ENCODE assay signal across 1 cellular context in the genomic region with DNA sequence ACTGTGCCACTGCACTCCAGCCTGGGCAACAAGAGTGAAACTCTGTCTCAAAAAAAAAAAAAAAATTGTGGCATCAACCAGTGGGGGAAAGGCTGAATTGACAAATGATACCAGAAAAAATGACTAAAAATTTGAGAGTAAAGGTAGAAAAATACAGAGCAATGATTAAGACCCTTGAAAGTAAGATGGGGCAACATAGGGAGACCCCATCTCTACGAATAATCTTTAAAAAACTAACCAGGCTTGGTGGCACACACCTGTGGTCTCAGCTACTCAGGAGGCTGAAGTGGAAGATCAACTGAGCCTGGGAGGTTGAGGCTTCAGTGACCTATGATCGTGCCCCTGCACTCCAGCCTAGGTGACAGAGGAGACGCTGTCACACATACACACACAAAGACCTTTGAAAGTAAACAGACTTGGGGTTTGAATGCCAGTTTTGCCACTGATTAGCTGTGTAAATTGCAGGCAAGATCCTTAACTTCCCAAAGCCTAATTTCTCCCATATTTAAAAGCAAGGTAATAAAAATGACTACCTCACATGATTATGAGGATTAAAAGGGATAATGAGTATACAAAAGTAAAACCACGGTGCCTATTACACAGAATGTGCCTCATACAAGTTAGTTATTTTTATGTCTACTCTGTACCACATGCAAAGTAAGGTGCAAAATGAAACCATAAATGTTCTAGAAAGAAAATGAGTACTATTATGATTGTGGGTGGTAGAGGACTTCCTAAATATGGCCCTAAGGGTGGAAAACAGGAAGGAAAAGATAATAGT.
TF ChIP-seq lines count a peak whose summit lies in the region.

No MANE protein-coding gene starts in this region.

TF ChIP-seq in HepG2, 621 proteins besides CTCF, POLR2A, EP300 and RAD21 (continued from another document):
- TF ChIP-seq, protein P1, sequence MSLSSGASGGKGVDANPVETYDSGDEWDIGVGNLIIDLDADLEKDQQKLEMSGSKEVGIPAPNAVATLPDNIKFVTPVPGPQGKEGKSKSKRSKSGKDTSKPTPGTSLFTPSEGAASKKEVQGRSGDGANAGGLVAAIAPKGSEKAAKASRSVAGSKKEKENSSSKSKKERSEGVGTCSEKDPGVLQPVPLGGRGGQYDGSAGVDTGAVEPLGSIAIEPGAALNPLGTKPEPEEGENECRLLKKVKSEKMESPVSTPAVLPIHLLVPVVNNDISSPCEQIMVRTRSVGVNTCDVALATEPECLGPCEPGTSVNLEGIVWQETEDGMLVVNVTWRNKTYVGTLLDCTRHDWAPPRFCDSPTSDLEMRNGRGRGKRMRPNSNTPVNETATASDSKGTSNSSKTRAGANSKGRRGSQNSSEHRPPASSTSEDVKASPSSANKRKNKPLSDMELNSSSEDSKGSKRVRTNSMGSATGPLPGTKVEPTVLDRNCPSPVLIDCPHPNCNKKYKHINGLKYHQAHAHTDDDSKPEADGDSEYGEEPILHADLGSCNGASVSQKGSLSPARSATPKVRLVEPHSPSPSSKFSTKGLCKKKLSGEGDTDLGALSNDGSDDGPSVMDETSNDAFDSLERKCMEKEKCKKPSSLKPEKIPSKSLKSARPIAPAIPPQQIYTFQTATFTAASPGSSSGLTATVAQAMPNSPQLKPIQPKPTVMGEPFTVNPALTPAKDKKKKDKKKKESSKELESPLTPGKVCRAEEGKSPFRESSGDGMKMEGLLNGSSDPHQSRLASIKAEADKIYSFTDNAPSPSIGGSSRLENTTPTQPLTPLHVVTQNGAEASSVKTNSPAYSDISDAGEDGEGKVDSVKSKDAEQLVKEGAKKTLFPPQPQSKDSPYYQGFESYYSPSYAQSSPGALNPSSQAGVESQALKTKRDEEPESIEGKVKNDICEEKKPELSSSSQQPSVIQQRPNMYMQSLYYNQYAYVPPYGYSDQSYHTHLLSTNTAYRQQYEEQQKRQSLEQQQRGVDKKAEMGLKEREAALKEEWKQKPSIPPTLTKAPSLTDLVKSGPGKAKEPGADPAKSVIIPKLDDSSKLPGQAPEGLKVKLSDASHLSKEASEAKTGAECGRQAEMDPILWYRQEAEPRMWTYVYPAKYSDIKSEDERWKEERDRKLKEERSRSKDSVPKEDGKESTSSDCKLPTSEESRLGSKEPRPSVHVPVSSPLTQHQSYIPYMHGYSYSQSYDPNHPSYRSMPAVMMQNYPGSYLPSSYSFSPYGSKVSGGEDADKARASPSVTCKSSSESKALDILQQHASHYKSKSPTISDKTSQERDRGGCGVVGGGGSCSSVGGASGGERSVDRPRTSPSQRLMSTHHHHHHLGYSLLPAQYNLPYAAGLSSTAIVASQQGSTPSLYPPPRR (CRISPR knock-in tag; IDR thresholded peaks at IDR 0.05; ENCODE audit: borderline replicate concordance) = no peak
- TF ChIP-seq HNF4A (CRISPR knock-in tag; IDR thresholded peaks at IDR 0.05) (peak; percentile 19; the same call in 1 of the 2 replicates), NR1H2 (CRISPR knock-in tag; IDR thresholded peaks at IDR 0.05; ENCODE audit: borderline replicate concordance, low read depth) (no peak), FOSL1 (CRISPR knock-in tag; IDR thresholded peaks at IDR 0.05; ENCODE audit: borderline replicate concordance) (no peak), ZNF547 (CRISPR knock-in tag; IDR thresholded peaks at IDR 0.05) (no peak), PHF8 (CRISPR knock-in tag; IDR thresholded peaks at IDR 0.05) (no peak), PHF20 (CRISPR knock-in tag; IDR thresholded peaks at IDR 0.05) (no peak), ARNT2 (CRISPR knock-in tag; IDR thresholded peaks at IDR 0.05; ENCODE audit: low read depth) (no peak), ZBTB7A (CRISPR knock-in tag; IDR thresholded peaks at IDR 0.05) (no peak), GATAD2A (CRISPR knock-in tag; IDR thresholded peaks at IDR 0.05) (0 out of 2 replicates have a peak, but pooled peaks have one; percentile 20), TBX2 (CRISPR knock-in tag; IDR thresholded peaks at IDR 0.05; ENCODE audit: borderline replicate concordance) (0 out of 2 replicates have a peak, but pooled peaks have one; percentile 15), SIX1 (CRISPR knock-in tag; IDR thresholded peaks at IDR 0.05; ENCODE audit: borderline replicate concordance) (no peak), NR2C2 (CRISPR knock-in tag; IDR thresholded peaks at IDR 0.05; ENCODE audit: borderline replicate concordance) (no peak)
- TF ChIP-seq, protein P2, sequence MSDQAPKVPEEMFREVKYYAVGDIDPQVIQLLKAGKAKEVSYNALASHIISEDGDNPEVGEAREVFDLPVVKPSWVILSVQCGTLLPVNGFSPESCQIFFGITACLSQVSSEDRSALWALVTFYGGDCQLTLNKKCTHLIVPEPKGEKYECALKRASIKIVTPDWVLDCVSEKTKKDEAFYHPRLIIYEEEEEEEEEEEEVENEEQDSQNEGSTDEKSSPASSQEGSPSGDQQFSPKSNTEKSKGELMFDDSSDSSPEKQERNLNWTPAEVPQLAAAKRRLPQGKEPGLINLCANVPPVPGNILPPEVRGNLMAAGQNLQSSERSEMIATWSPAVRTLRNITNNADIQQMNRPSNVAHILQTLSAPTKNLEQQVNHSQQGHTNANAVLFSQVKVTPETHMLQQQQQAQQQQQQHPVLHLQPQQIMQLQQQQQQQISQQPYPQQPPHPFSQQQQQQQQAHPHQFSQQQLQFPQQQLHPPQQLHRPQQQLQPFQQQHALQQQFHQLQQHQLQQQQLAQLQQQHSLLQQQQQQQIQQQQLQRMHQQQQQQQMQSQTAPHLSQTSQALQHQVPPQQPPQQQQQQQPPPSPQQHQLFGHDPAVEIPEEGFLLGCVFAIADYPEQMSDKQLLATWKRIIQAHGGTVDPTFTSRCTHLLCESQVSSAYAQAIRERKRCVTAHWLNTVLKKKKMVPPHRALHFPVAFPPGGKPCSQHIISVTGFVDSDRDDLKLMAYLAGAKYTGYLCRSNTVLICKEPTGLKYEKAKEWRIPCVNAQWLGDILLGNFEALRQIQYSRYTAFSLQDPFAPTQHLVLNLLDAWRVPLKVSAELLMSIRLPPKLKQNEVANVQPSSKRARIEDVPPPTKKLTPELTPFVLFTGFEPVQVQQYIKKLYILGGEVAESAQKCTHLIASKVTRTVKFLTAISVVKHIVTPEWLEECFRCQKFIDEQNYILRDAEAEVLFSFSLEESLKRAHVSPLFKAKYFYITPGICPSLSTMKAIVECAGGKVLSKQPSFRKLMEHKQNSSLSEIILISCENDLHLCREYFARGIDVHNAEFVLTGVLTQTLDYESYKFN (CRISPR knock-in tag; conservative IDR thresholded peaks at IDR 0.05) = 0 out of 2 replicates have a peak, but pooled peaks have one; percentile 15
- TF ChIP-seq, protein P3, sequence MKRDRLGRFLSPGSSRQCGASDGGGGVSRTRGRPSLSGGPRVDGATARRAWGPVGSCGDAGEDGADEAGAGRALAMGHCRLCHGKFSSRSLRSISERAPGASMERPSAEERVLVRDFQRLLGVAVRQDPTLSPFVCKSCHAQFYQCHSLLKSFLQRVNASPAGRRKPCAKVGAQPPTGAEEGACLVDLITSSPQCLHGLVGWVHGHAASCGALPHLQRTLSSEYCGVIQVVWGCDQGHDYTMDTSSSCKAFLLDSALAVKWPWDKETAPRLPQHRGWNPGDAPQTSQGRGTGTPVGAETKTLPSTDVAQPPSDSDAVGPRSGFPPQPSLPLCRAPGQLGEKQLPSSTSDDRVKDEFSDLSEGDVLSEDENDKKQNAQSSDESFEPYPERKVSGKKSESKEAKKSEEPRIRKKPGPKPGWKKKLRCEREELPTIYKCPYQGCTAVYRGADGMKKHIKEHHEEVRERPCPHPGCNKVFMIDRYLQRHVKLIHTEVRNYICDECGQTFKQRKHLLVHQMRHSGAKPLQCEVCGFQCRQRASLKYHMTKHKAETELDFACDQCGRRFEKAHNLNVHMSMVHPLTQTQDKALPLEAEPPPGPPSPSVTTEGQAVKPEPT (CRISPR knock-in tag; IDR thresholded peaks at IDR 0.05; ENCODE audit: low read depth) = no peak
- TF ChIP-seq, protein P4, sequence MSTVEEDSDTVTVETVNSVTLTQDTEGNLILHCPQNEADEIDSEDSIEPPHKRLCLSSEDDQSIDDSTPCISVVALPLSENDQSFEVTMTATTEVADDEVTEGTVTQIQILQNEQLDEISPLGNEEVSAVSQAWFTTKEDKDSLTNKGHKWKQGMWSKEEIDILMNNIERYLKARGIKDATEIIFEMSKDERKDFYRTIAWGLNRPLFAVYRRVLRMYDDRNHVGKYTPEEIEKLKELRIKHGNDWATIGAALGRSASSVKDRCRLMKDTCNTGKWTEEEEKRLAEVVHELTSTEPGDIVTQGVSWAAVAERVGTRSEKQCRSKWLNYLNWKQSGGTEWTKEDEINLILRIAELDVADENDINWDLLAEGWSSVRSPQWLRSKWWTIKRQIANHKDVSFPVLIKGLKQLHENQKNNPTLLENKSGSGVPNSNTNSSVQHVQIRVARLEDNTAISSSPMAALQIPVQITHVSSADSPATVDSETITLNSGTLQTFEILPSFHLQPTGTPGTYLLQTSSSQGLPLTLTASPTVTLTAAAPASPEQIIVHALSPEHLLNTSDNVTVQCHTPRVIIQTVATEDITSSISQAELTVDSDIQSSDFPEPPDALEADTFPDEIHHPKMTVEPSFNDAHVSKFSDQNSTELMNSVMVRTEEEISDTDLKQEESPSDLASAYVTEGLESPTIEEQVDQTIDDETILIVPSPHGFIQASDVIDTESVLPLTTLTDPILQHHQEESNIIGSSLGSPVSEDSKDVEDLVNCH (CRISPR knock-in tag; IDR thresholded peaks at IDR 0.05) = no peak
- TF ChIP-seq, protein P5, sequence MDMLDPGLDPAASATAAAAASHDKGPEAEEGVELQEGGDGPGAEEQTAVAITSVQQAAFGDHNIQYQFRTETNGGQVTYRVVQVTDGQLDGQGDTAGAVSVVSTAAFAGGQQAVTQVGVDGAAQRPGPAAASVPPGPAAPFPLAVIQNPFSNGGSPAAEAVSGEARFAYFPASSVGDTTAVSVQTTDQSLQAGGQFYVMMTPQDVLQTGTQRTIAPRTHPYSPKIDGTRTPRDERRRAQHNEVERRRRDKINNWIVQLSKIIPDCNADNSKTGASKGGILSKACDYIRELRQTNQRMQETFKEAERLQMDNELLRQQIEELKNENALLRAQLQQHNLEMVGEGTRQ (IDR thresholded peaks at IDR 0.05; ENCODE audit: low read depth, low read length) = no peak
- TF ChIP-seq, protein P5 (CRISPR knock-in tag; IDR thresholded peaks at IDR 0.05; ENCODE audit: borderline replicate concordance) = no peak
- TF ChIP-seq, protein P6, sequence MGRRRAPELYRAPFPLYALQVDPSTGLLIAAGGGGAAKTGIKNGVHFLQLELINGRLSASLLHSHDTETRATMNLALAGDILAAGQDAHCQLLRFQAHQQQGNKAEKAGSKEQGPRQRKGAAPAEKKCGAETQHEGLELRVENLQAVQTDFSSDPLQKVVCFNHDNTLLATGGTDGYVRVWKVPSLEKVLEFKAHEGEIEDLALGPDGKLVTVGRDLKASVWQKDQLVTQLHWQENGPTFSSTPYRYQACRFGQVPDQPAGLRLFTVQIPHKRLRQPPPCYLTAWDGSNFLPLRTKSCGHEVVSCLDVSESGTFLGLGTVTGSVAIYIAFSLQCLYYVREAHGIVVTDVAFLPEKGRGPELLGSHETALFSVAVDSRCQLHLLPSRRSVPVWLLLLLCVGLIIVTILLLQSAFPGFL (CRISPR knock-in tag; IDR thresholded peaks at IDR 0.05) = no peak
- TF ChIP-seq, protein P7, sequence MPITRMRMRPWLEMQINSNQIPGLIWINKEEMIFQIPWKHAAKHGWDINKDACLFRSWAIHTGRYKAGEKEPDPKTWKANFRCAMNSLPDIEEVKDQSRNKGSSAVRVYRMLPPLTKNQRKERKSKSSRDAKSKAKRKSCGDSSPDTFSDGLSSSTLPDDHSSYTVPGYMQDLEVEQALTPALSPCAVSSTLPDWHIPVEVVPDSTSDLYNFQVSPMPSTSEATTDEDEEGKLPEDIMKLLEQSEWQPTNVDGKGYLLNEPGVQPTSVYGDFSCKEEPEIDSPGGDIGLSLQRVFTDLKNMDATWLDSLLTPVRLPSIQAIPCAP (CRISPR knock-in tag; IDR thresholded peaks at IDR 0.05; ENCODE audit: low read depth) = no peak
